ENCODE assay signal across 17 cellular contexts in genomic region chrX:132209527-132209926, GRCh38. TPM values are rescaled to one million over a fixed set of nuclear protein-coding genes. Genes with fewer than 3 reads are reported as not detected.
DNase-seq lines count a peak whose midpoint lies in the region; ATAC-seq, FAIRE-seq and TF ChIP-seq lines count a peak whose summit lies in the region.
"Had no signal": no experiment of that assay in that cellular context is flagged by ENCODE, and none has a peak within 500 bp of the region (broad histone marks: within the 10 kb centered on the region; RNA-seq: fewer than 3 reads in every experiment).

No MANE protein-coding gene starts in this region.

- H3K4me1 Mint-ChIP-seq in memory B cell, result peaks cover 10% of the 10 kb centered on the region

- no peak overlapping the region for H3K9ac ChIP-seq in Loucy (ENCODE audit: low read depth, low read length, poor library complexity, severe bottlenecking)

- no peaks in the 10 kb centered on the region for H3K9me2 ChIP-seq in Loucy (replicated peaks; ENCODE audit: low read depth, low read length)

- H3K4me3 ChIP-seq in Loucy (ENCODE audit: low read length, poor library complexity, severe bottlenecking) (no peak overlapping the region), bronchial epithelial cell (ENCODE audit: low read depth, low read length) (no peak overlapping the region)
- H3K4me3 ChIP-seq: lower lobe of right lung, MG63, smooth muscle cell, suprapubic skin had no signal

- ATAC-seq in memory B cell (ENCODE audit: low read depth), result no peak
- ATAC-seq in activated CD4-positive, CD25-positive, alpha-beta regulatory T cell treated with anti-CD3 and anti-CD28 coated beads, Interleukin-2, amount 50 U/mL, for 24 hours, result no peak
- ATAC-seq: lower lobe of right lung had no signal

- H4K20me1 ChIP-seq in Loucy (ENCODE audit: insufficient read depth, low read length, poor library complexity, severe bottlenecking), result peaks cover 12% of the 10 kb centered on the region

- peak overlapping the region; percentile 38 for H3K27ac Mint-ChIP-seq in memory B cell
- H3K27ac Mint-ChIP-seq: activated T-cell treated with anti-CD3 and anti-CD28 coated beads, Interleukin-2, amount 50 U/mL, for 24 hours had no signal

- no peak for TF ChIP-seq CTCF in Loucy (conservative IDR thresholded peaks at IDR 0.05; ENCODE audit: low read length)
- TF ChIP-seq CTCF in bronchial epithelial cell (IDR thresholded peaks at IDR 0.05; ENCODE audit: insufficient read depth, low read length, severe bottlenecking), result no peak
- no peak for TF ChIP-seq CTCF in RWPE1 (conservative IDR thresholded peaks at IDR 0.05; ENCODE audit: low read depth)

- H3K27me3 ChIP-seq in Loucy (ENCODE audit: insufficient read depth, low read length, poor library complexity, severe bottlenecking) (no peaks in the 10 kb centered on the region), bronchial epithelial cell (ENCODE audit: control insufficient read depth, insufficient read depth, low read length) (no peaks in the 10 kb centered on the region)
- H3K27me3 ChIP-seq: MG63, suprapubic skin had no signal

- H3K4me1 ChIP-seq in Loucy (ENCODE audit: insufficient read depth, low read length, poor library complexity, severe bottlenecking), result peaks cover 40% of the 10 kb centered on the region

- no peak overlapping the region for H3K4me3 Mint-ChIP-seq in memory B cell
- H3K4me3 Mint-ChIP-seq: activated T-cell treated with anti-CD3 and anti-CD28 coated beads, Interleukin-2, amount 50 U/mL, for 24 hours had no signal

- no peaks in the 10 kb centered on the region for H3K27me3 Mint-ChIP-seq in memory B cell
- H3K27me3 Mint-ChIP-seq: CD4-positive, alpha-beta memory T cell had no signal

- CTCF ChIA-PET in RWPE1 (lab: Yijun Ruan, JAX), result no interaction called here

- H2AFZ ChIP-seq in Loucy (ENCODE audit: low read length), result no peak overlapping the region

- DNase-seq in GF-D8 (lab: John Stamatoyannopoulos, UW) (peak; percentile 25), bronchial epithelial cell (ENCODE audit: low read depth) (peak; percentile 37), memory B cell (ENCODE audit: low spot score in 2 of 2) (no peak), RWPE1 (ENCODE audit: low spot score) (no peak), DMS 273 (lab: John Stamatoyannopoulos, UW; ENCODE audit: unreplicated experiment) (no peak)
- DNase-seq: activated CD4-positive, alpha-beta T cell treated with anti-CD3 and anti-CD28 coated beads for 1 hour; activated T-cell treated with anti-CD3 and anti-CD28 coated beads, Interleukin-2, amount 50 U/mL, for 24 hours; aorta; CD4-positive, alpha-beta memory T cell; effector memory CD4-positive, alpha-beta T cell; lower lobe of right lung; MG63 had no signal

- peaks cover 7% of the 10 kb centered on the region for H3K36me3 Mint-ChIP-seq in memory B cell

- POLR2A ChIA-PET in RWPE1 (lab: Yijun Ruan, JAX; ENCODE audit: low non-redundant PET), result no interaction called here

- no peak for FAIRE-seq in bronchial epithelial cell (lab: Jason Lieb, UNC)
- FAIRE-seq: G401.6 had no signal

- H3K27ac ChIP-seq in RWPE1, result no peak overlapping the region
- H3K27ac ChIP-seq: lower lobe of right lung, suprapubic skin had no signal

- no peaks in the 10 kb centered on the region for H3K9me3 Mint-ChIP-seq in memory B cell
- H3K9me3 Mint-ChIP-seq: activated T-cell treated with anti-CD3 and anti-CD28 coated beads, Interleukin-2, amount 50 U/mL, for 24 hours; CD4-positive, alpha-beta memory T cell had no signal

- no peaks in the 10 kb centered on the region for H3K9me3 ChIP-seq in Loucy (ENCODE audit: insufficient read depth, low read depth, low read length)
- H3K9me3 ChIP-seq: lower lobe of right lung, MG63, suprapubic skin had no signal

- H3F3A ChIP-seq in Loucy (ENCODE audit: low read depth), result no peaks in the 10 kb centered on the region

- H3K36me3 ChIP-seq in Loucy (ENCODE audit: insufficient read depth, low read length) (no peaks in the 10 kb centered on the region; the same call in 1 of the 2 replicates), bronchial epithelial cell (ENCODE audit: control insufficient read depth, insufficient read depth, low read length) (peaks cover 3% of the 10 kb centered on the region)
- H3K36me3 ChIP-seq: suprapubic skin had no signal

- peak overlapping the region; percentile 36 for H3K4me2 ChIP-seq in Loucy (ENCODE audit: low read depth, low read length, poor library complexity, severe bottlenecking)
- H3K4me2 ChIP-seq: smooth muscle cell had no signal

- H3K79me2 ChIP-seq in Loucy (ENCODE audit: insufficient read depth, low read length), result peaks cover 59% of the 10 kb centered on the region

RNA-seq across cellular contexts. Expression of gene RAP2C, which starts 9.7 kb away (rescaled TPM):
- 27.9 and 29.4 TPM in 2 replicates for total RNA-seq in bronchial epithelial cell

Comparison
In these comparisons a context has a peak if more than half of its experiments do, and no peak if none do; other contexts are left out.
1. DNase-seq: peak in GF-D8 (single experiment) and bronchial epithelial cell (single experiment); none in memory B cell (0 of 2), RWPE1 (single experiment) and DMS 273 (single experiment).